ENCODE assay signal across 2 cellular contexts in the genomic region with DNA sequence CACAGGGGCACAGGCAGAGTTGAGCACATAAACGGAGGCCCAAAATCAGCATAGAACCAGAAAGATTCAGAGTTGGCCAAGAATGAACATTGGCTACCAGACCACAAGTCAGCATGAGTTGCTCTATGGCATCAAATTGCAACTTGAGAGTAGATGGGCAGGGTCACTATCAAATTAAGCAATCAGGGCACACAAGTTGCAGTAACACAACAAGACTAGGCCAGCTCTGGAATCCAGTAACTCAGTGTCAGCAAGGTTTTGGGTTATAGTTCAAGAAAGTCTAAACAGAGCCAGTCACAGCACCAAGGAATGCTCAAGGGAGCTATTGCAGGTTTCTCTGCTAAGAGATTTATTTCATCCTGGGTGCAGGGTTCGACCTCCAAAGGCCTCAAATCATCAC.
TF ChIP-seq lines count a peak whose summit lies in the region.

No MANE protein-coding gene starts in this region.

TF ChIP-seq in IMR-90, 13 proteins besides CTCF, POLR2A, EP300 and RAD21:
- TF ChIP-seq MXI1 (IDR thresholded peaks at IDR 0.05; ENCODE audit: borderline replicate concordance, low read depth, low read length) (no peak), CEBPB (IDR thresholded peaks at IDR 0.05; ENCODE audit: low read depth, low read length) (peak; percentile 38; the same call in 1 of the 2 replicates)
TF ChIP-seq in IMR-90: peak in this region for 1.

TF ChIP-seq in HepG2, 621 proteins besides CTCF, POLR2A, EP300 and RAD21:
- peak; percentile 99 for TF ChIP-seq PAF1 (CRISPR knock-in tag; IDR thresholded peaks at IDR 0.05)
- TF ChIP-seq CEBPB (IDR thresholded peaks at IDR 0.05; ENCODE audit: borderline replicate concordance, low read depth, low read length) = 0 out of 2 replicates have a peak, but pooled peaks have one; percentile 5
- peak; percentile 72; the same call in 1 of the 2 replicates for TF ChIP-seq POLR2AphosphoS5 (IDR thresholded peaks at IDR 0.05; ENCODE audit: low read depth, low read length)
- no peak for TF ChIP-seq ZNF563 (CRISPR knock-in tag; IDR thresholded peaks at IDR 0.05)
- peak; percentile 37; the same call in 1 of the 2 replicates for TF ChIP-seq ZC3H13 (CRISPR knock-in tag; IDR thresholded peaks at IDR 0.05)
